In genomic region chr6:169387809-169388383, GRCh38 we compare ENCODE assay signal across 1 cellular context.
TF ChIP-seq lines count a peak whose summit lies in the region.

No MANE protein-coding gene starts in this region.

TF ChIP-seq in H1, 55 proteins besides CTCF, POLR2A, EP300 and RAD21 (continued from another document):
- TF ChIP-seq ATF2 (IDR thresholded peaks at IDR 0.05; ENCODE audit: low read length) (no peak), ASH2L (IDR thresholded peaks at IDR 0.05; ENCODE audit: low read length) (no peak), CHD2 (IDR thresholded peaks at IDR 0.05; ENCODE audit: low read length) (no peak), ATF3 (IDR thresholded peaks at IDR 0.05; ENCODE audit: insufficient read depth, low read depth, low read length) (no peak), TAF1 (IDR thresholded peaks at IDR 0.05; ENCODE audit: low read depth, low read length) (no peak), EZH2 (IDR thresholded peaks at IDR 0.05; ENCODE audit: low read depth, low read length, severe bottlenecking) (no peak), KDM1A (IDR thresholded peaks at IDR 0.05; ENCODE audit: borderline replicate concordance, low read length) (no peak), RBBP5 (IDR thresholded peaks at IDR 0.05; ENCODE audit: borderline replicate concordance, low read depth, low read length) (no peak), ZNF274 (IDR thresholded peaks at IDR 0.05; ENCODE audit: borderline replicate concordance, extremely low read depth, low read length) (no peak)
